In the genomic region with DNA sequence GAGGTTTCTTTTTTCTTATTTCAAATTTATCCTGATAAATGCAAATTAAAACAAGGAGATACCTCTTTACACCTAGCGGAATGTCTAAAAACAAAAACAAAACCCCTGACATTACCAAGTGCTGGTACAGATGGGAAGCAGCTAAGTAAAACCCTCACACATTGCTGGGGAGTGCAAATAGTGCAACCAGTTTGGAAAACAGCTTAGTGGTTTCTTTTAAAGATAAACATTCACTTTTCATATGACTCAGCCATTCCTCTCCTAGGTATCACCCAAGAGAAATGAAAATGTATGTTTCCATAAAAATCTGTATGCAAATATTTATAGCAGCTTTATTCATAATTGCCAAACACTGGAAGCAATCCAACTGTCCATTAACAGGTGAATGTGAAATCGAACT, we compare ENCODE assay signal across 18 cellular contexts.
A peak's percentile ranks its signal among the peaks of the same experiment; 100 is the strongest.
DNase-seq lines count a peak whose midpoint lies in the region; FAIRE-seq and TF ChIP-seq lines count a peak whose summit lies in the region.
"Had no signal": no experiment of that assay in that cellular context is flagged by ENCODE, and none has a peak within 500 bp of the region (broad histone marks: within the 10 kb centered on the region; RNA-seq: fewer than 3 reads in every experiment).

No MANE protein-coding gene starts in this region.

- H3K27me3 Mint-ChIP-seq in type B pancreatic cell (no peaks in the 10 kb centered on the region), nephron progenitor cell (ENCODE audit: low read depth, poor library complexity) (no peaks in the 10 kb centered on the region)

- peaks cover 14% of the 10 kb centered on the region for H3K4me1 Mint-ChIP-seq in type B pancreatic cell (ENCODE audit: unreplicated experiment)
- no peaks in the 10 kb centered on the region for H3K4me1 Mint-ChIP-seq in nephron progenitor cell

- H3K4me3 ChIP-seq in bronchial epithelial cell (ENCODE audit: low read depth, low read length) = no peak overlapping the region

- H3K36me3 ChIP-seq in bronchial epithelial cell (ENCODE audit: control insufficient read depth, insufficient read depth, low read length) = no peaks in the 10 kb centered on the region

- H3K9me3 Mint-ChIP-seq in type B pancreatic cell = peaks cover 8% of the 10 kb centered on the region
- H3K9me3 Mint-ChIP-seq in nephron progenitor cell = peaks cover 7% of the 10 kb centered on the region

- DNase-seq in HCEC 1CT = peak; percentile 2
- DNase-seq in OCI-M1 (lab: John Stamatoyannopoulos, UW) = peak; percentile 57
- DNase-seq in bronchial epithelial cell (ENCODE audit: low read depth) = peak; percentile 10
- no peak for DNase-seq in type B pancreatic cell (ENCODE audit: extremely low spot score, unreplicated experiment)
- DNase-seq in nephron progenitor cell = no peak
- DNase-seq in DMS 273 treated with DMSO at 0.1 percent for 48 hours (lab: John Stamatoyannopoulos, UW) = no peak
- DNase-seq in NCI-H128 (lab: John Stamatoyannopoulos, UW; ENCODE audit: unreplicated experiment) = no peak
- DNase-seq: MV-4-11; NCI-H1105 treated with DMSO at 0.1 percent for 48 hours; NCI-H2029 treated with DMSO at 0.1 percent for 48 hours; NCI-H2227 treated with DMSO at 0.1 percent for 48 hours; NCI-H510A; NCI-H748 treated with DMSO at 0.1 percent for 48 hours; NK-92 treated with Interleukin-12 subunit alpha and Interleukin-12 subunit beta, amount 100 ng/mL, for 24 hours; SHP77 treated with DMSO at 0.1 percent for 48 hours; T-helper 1 cell had no signal

- H3K27ac Mint-ChIP-seq in type B pancreatic cell (peak overlapping the region; percentile 95), nephron progenitor cell (no peak overlapping the region)

- peak overlapping the region; percentile 18 for H3K4me3 Mint-ChIP-seq in type B pancreatic cell
- no peak overlapping the region for H3K4me3 Mint-ChIP-seq in nephron progenitor cell

- H3K27me3 ChIP-seq in bronchial epithelial cell (ENCODE audit: control insufficient read depth, insufficient read depth, low read length) = no peaks in the 10 kb centered on the region

- H3K36me3 Mint-ChIP-seq in type B pancreatic cell = no peaks in the 10 kb centered on the region
- H3K36me3 Mint-ChIP-seq in nephron progenitor cell (ENCODE audit: low read depth) = no peaks in the 10 kb centered on the region

- TF ChIP-seq CTCF in bronchial epithelial cell (IDR thresholded peaks at IDR 0.05; ENCODE audit: insufficient read depth, low read length, severe bottlenecking) (no peak), type B pancreatic cell (conservative IDR thresholded peaks at IDR 0.05) (no peak), nephron progenitor cell (IDR thresholded peaks at IDR 0.05) (no peak)

- FAIRE-seq in bronchial epithelial cell (lab: Jason Lieb, UNC) = no peak
- FAIRE-seq: GM18507, H1 had no signal

Comparison
In these comparisons a context has a peak if more than half of its experiments do, and no peak if none do; other contexts are left out.
1. DNase-seq: peak in HCEC 1CT (single experiment), OCI-M1 (single experiment) and bronchial epithelial cell (single experiment); none in type B pancreatic cell (single experiment), nephron progenitor cell (single experiment), DMS 273 treated with DMSO at 0.1 percent for 48 hours (single experiment) and NCI-H128 (single experiment).